9 cellular contexts compared by ENCODE assay signal in the genomic region with DNA sequence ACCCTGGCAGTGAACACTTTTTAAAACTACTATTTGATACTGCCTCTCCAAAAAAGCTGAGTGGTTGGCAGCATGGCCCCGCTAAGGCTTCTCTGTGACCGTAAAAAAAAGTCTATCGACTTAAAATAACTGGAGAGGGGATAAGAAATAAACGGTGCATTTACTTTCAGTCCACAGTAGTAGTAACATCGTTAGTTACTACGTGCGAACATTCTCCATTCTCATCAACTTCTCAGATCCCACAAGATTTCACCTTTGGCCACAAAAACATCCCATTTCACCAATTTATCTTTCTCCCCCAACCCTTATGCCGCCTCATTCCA. TPM values are rescaled to one million over a fixed set of nuclear protein-coding genes. Genes with fewer than 3 reads are reported as not detected.
DNase-seq lines count a peak whose midpoint lies in the region; ATAC-seq and TF ChIP-seq lines count a peak whose summit lies in the region.
"Had no signal": no experiment of that assay in that cellular context is flagged by ENCODE, and none has a peak within 500 bp of the region (broad histone marks: within the 10 kb centered on the region; RNA-seq: fewer than 3 reads in every experiment).

No MANE protein-coding gene starts in this region.

- H3K79me2 ChIP-seq in GM23338 (replicated peaks; ENCODE audit: insufficient read depth): peaks cover 28% of the 10 kb centered on the region

- peak overlapping the region; percentile 86 for H3K4me2 ChIP-seq in GM23338

- peaks cover 9% of the 10 kb centered on the region for H3K27me3 Mint-ChIP-seq in GM23338 (ENCODE audit: insufficient read depth, low read depth, poor library complexity)
- no peaks in the 10 kb centered on the region for H3K27me3 Mint-ChIP-seq in nephron (ENCODE audit: low read depth)

- TF ChIP-seq CTCF in GM23338 (conservative IDR thresholded peaks at IDR 0.05; ENCODE audit: low read depth in 2 of 2): no peak
- TF ChIP-seq CTCF in NB4 (IDR thresholded peaks at IDR 0.05; ENCODE audit: low read depth, low read length): no peak
- no peak for TF ChIP-seq CTCF in nephron (IDR thresholded peaks at IDR 0.05; ENCODE audit: unreplicated experiment in 3 of 3)

- peak overlapping the region; percentile 49; the same call in 1 of the 2 replicates for H2AFZ ChIP-seq in GM23338

- H3K36me3 Mint-ChIP-seq in GM23338 (ENCODE audit: low read depth) (peaks cover 36% of the 10 kb centered on the region), nephron (ENCODE audit: low read depth) (peaks cover 18% of the 10 kb centered on the region)

- H3K9me3 ChIP-seq in ectodermal cell (ENCODE audit: control insufficient read depth, low read length): no peaks in the 10 kb centered on the region

- DNase-seq in GM23338 (ENCODE audit: low spot score): no peak
- no peak for DNase-seq in NB4 (ENCODE audit: low read depth)
- DNase-seq in DMS153 treated with DMSO at 0.1 percent for 48 hours (lab: John Stamatoyannopoulos, UW; ENCODE audit: unreplicated experiment): no peak
- no peak for DNase-seq in effector CD4-positive, alpha-beta T cell
- no peak for DNase-seq in NK-92 treated with Interleukin-12 subunit alpha and Interleukin-12 subunit beta, amount 100 ng/mL, for 24 hours (lab: John Stamatoyannopoulos, UW)

- WGBS in ectodermal cell, 2 experiments: 78 to 79% methylated on average over 8 of the region's 8 CpGs

- H3K4me1 ChIP-seq in GM23338 (ENCODE audit: insufficient read depth) (peaks cover 5% of the 10 kb centered on the region; the same call in 1 of the 2 replicates), ectodermal cell (ENCODE audit: control insufficient read depth, insufficient read depth, low read length) (peaks cover 5% of the 10 kb centered on the region)

- H3K4me3 Mint-ChIP-seq in GM23338 (peak overlapping the region; percentile 98), nephron (peak overlapping the region; percentile 88 to 93 (median 92))

- H3K9me2 ChIP-seq in GM23338 (ENCODE audit: insufficient read depth): no peaks in the 10 kb centered on the region

- 0 out of 2 replicates have a peak, but pooled peaks cover 9% of the 10 kb centered on the region for H4K20me1 ChIP-seq in GM23338 (replicated peaks; ENCODE audit: insufficient read depth)

- no peaks in the 10 kb centered on the region for H3F3A ChIP-seq in GM23338 (replicated peaks; ENCODE audit: low read depth)

- H3K27me3 ChIP-seq in GM23338 (ENCODE audit: insufficient read depth) (no peaks in the 10 kb centered on the region), ectodermal cell (ENCODE audit: control insufficient read depth, insufficient read depth, low read length, poor library complexity, severe bottlenecking) (no peaks in the 10 kb centered on the region)

- peaks cover 30% of the 10 kb centered on the region for H3K36me3 ChIP-seq in GM23338 (ENCODE audit: insufficient read depth)
- H3K36me3 ChIP-seq in ectodermal cell (ENCODE audit: control insufficient read depth, insufficient read depth, low read length): peaks cover 24% of the 10 kb centered on the region

- H3K27ac Mint-ChIP-seq in GM23338 (peak overlapping the region; percentile 97), nephron (peak overlapping the region; percentile 96 to 99 (median 97))

- peaks cover 27% of the 10 kb centered on the region for H3K4me1 Mint-ChIP-seq in GM23338
- H3K4me1 Mint-ChIP-seq in nephron: peaks cover 25% of the 10 kb centered on the region

- TF ChIP-seq POLR2A in NB4 (IDR thresholded peaks at IDR 0.05; ENCODE audit: extremely low read depth, insufficient read length): no peak

- ATAC-seq in GM23338: no peak

- H3K9me3 Mint-ChIP-seq in GM23338: no peaks in the 10 kb centered on the region
- H3K9me3 Mint-ChIP-seq in nephron: no peaks in the 10 kb centered on the region

- H3K4me3 ChIP-seq in GM08714 (ENCODE audit: low read length) (peak overlapping the region; percentile 99), GM23338 (peak overlapping the region; percentile 73), NB4 (ENCODE audit: low read depth, low read length) (peak overlapping the region; percentile 97), ectodermal cell (ENCODE audit: insufficient read depth, low read depth, low read length) (peak overlapping the region; percentile 78)

- peak overlapping the region; percentile 92 for H3K27ac ChIP-seq in GM23338 (ENCODE audit: low read depth)
- peak overlapping the region; percentile 30 for H3K27ac ChIP-seq in ectodermal cell (ENCODE audit: insufficient read depth, low read depth, low read length, poor library complexity, severe bottlenecking)

TF ChIP-seq in GM23338, 12 proteins besides CTCF, POLR2A, EP300 and RAD21 (continues in another document):
- no peak for TF ChIP-seq ZNF114 (CRISPR knock-in tag; IDR thresholded peaks at IDR 0.05)
- no peak for TF ChIP-seq EZH2phosphoT487 (IDR thresholded peaks at IDR 0.05; ENCODE audit: unreplicated experiment)
- no peak for TF ChIP-seq POLR2AphosphoS5 (IDR thresholded peaks at IDR 0.05; ENCODE audit: low read depth)
- TF ChIP-seq JUNB (IDR thresholded peaks at IDR 0.05; ENCODE audit: unreplicated experiment): no peak
- TF ChIP-seq, protein P1, sequence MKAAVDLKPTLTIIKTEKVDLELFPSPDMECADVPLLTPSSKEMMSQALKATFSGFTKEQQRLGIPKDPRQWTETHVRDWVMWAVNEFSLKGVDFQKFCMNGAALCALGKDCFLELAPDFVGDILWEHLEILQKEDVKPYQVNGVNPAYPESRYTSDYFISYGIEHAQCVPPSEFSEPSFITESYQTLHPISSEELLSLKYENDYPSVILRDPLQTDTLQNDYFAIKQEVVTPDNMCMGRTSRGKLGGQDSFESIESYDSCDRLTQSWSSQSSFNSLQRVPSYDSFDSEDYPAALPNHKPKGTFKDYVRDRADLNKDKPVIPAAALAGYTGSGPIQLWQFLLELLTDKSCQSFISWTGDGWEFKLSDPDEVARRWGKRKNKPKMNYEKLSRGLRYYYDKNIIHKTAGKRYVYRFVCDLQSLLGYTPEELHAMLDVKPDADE (IDR thresholded peaks at IDR 0.05): no peak

RNA-seq across cellular contexts. Expression of a gene that starts 0.5 kb away (rescaled TPM):
- 68.8 and 71.9 TPM in 2 replicates for total RNA-seq in GM23338 (2014; rRNA removed; shearing (Covaris generic))
- polyA plus RNA-seq in GM23338 (2016; fragmentation: Nextera tagmentation; extraction: Ambion mirVana): 95.2 and 105 TPM in 2 replicates
- 68.1 TPM for polyA plus RNA-seq in ectodermal cell (2013, experiment 1 of 4)
- polyA plus RNA-seq in ectodermal cell (2013, experiment 2 of 4): 71.4 TPM
- polyA plus RNA-seq in ectodermal cell (2013, experiment 3 of 4): 53.3 TPM
- 55.7 TPM for polyA plus RNA-seq in ectodermal cell (2013, experiment 4 of 4)

RNA-seq across cellular contexts. Expression of a gene that starts 23.1 kb away (rescaled TPM):
- 160 and 167 TPM in 2 replicates for total RNA-seq in GM23338 (2014; rRNA removed; shearing (Covaris generic))
- polyA plus RNA-seq in GM23338 (2016; fragmentation: Nextera tagmentation; extraction: Ambion mirVana): 57.9 and 60.5 TPM in 2 replicates
- 84.9 TPM for polyA plus RNA-seq in ectodermal cell (2013, experiment 1 of 4)
- polyA plus RNA-seq in ectodermal cell (2013, experiment 2 of 4): 66.3 TPM
- polyA plus RNA-seq in ectodermal cell (2013, experiment 3 of 4): 73.9 TPM
- 71.5 TPM for polyA plus RNA-seq in ectodermal cell (2013, experiment 4 of 4)

RNA-seq across cellular contexts. Expression of a gene that starts 35.6 kb away (rescaled TPM):
- 0.56 TPM in 1 of 2 replicates, not detected in the other for total RNA-seq in GM23338 (2014; rRNA removed; shearing (Covaris generic))
- polyA plus RNA-seq in GM23338 (2016; fragmentation: Nextera tagmentation; extraction: Ambion mirVana): 0.21 and 0.26 TPM in 2 replicates
- polyA plus RNA-seq in ectodermal cell (2013, experiment 1 of 4): 0.33 TPM
- 0.50 TPM for polyA plus RNA-seq in ectodermal cell (2013, experiment 2 of 4)
- 0.32 TPM for polyA plus RNA-seq in ectodermal cell (2013, experiment 3 of 4)
- polyA plus RNA-seq in ectodermal cell (2013, experiment 4 of 4): 0.45 TPM
- total RNA-seq: T-helper 2 cell treated with Interferon-gamma antibody and Interleukin-4, amounts not matched to agents 100 ng/mL and 5 ng/mL, for 36 hours had no signal
